ENCODE assay signal across 15 cellular contexts in genomic region chr3:190694335-190695001, GRCh38.
"Had no signal": no experiment of that assay in that cellular context is flagged by ENCODE, and none has a peak within 500 bp of the region (broad histone marks: within the 10 kb centered on the region; RNA-seq: fewer than 3 reads in every experiment).

No MANE protein-coding gene starts in this region.

- H3K4me3 ChIP-seq: dorsolateral prefrontal cortex, hepatocyte, suprapubic skin, transverse colon, vagina had no signal

- H3K9me3 ChIP-seq: suprapubic skin, transverse colon, vagina had no signal

- H3K36me3 ChIP-seq: brain microvascular endothelial cell, suprapubic skin, transverse colon, vagina had no signal

- H3K27ac ChIP-seq: brain microvascular endothelial cell, epithelial cell of prostate, hepatocyte, suprapubic skin, transverse colon, vagina had no signal

- ATAC-seq: activated CD8-positive, alpha-beta T cell treated with anti-CD3 and anti-CD28 coated beads, Interleukin-2, amount 10 ng/mL, durations not matched to agents 7 days and 5 days had no signal

- H3K27me3 ChIP-seq: brain microvascular endothelial cell, hepatocyte, suprapubic skin, transverse colon, vagina had no signal

- FAIRE-seq: colon had no signal

- DNase-seq: activated CD4-positive, alpha-beta T cell treated with anti-CD3 and anti-CD28 coated beads, Interleukin-2, amount 10 ng/mL, durations not matched to agents 24 days and 14 days; activated CD8-positive, alpha-beta T cell treated with anti-CD3 and anti-CD28 coated beads, Interleukin-2, amount 10 ng/mL, durations not matched to agents 7 days and 5 days; activated naive CD4-positive, alpha-beta T cell treated with anti-CD3 and anti-CD28 coated beads for 36 hours; activated T-cell treated with anti-CD3 and anti-CD28 coated beads, Interleukin-2, amount 50 U/mL, for 24 hours; brain microvascular endothelial cell; central memory CD4-positive, alpha-beta T cell; foreskin fibroblast; T1000; transverse colon had no signal

- H3K4me1 ChIP-seq: transverse colon, vagina had no signal
